Comparison of ENCODE assay signal across 12 cellular contexts in the genomic region with DNA sequence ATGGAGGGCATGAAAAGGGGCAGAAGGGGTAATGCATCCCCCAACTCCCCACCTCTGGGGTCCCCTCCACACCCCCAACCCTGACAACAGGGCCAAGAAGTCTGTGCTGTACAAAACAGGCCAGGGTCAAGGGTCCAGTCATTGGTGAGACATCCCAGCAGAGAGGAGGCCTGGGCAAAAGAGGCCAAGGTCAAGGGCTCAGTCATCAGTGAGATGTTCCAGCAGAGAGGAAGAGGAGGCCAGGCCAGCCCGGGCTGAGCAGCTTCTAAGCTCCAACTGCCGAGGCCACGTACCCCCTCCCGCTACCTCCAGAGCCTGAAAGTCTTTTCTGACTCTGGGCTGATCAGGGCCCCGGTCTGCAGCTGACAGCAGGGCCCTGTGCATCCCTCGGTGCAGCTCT. TPM values are rescaled to one million over a fixed set of nuclear protein-coding genes. Genes with fewer than 3 reads are reported as not detected.
"Had no signal": no experiment of that assay in that cellular context is flagged by ENCODE, and none has a peak within 500 bp of the region (broad histone marks: within the 10 kb centered on the region; RNA-seq: fewer than 3 reads in every experiment).

No MANE protein-coding gene starts in this region.

- H3K36me3 Mint-ChIP-seq: mesothelial cell of epicardium had no signal

- H3K4me3 ChIP-seq: skin epidermis had no signal

- H3K4me1 Mint-ChIP-seq: nephron had no signal

- H3K9me3 ChIP-seq: esophagus squamous epithelium, heart left ventricle, neutrophil, sigmoid colon had no signal

- H3K27ac ChIP-seq: esophagus squamous epithelium, heart left ventricle, neutrophil, sigmoid colon, skin epidermis had no signal

- DNase-seq: cerebellar nuclear complex, esophagus squamous epithelium, sigmoid colon had no signal

- H3K4me3 Mint-ChIP-seq: dendritic cell treated with granulocyte-macrophage colony-stimulating factor and Interleukin-4, amounts not matched to agents 40 ng/mL and 50 ng/mL, for 4 days; mesothelial cell of epicardium had no signal

- H3K9me3 Mint-ChIP-seq: dendritic cell treated with granulocyte-macrophage colony-stimulating factor and Interleukin-4, amounts not matched to agents 40 ng/mL and 50 ng/mL, for 4 days; mesothelial cell of epicardium; nephron had no signal

- H3K27ac Mint-ChIP-seq: dendritic cell treated with granulocyte-macrophage colony-stimulating factor and Interleukin-4, amounts not matched to agents 40 ng/mL and 50 ng/mL, for 4 days; mesothelial cell of epicardium; nephron had no signal

- H3K36me3 ChIP-seq: esophagus squamous epithelium, heart left ventricle, neutrophil, sigmoid colon had no signal

RNA-seq across cellular contexts. Expression of a gene that starts 52.4 kb away (rescaled TPM):
- total RNA-seq: epithelial cell of proximal tubule, mesothelial cell of epicardium, osteoblast, pulmonary artery endothelial cell had no signal
